ENCODE assay signal across 7 cellular contexts in genomic region chr1:36149973-36150295, GRCh38. TPM values are rescaled to one million over a fixed set of nuclear protein-coding genes. Genes with fewer than 3 reads are reported as not detected.
DNase-seq lines count a peak whose midpoint lies in the region; ATAC-seq and TF ChIP-seq lines count a peak whose summit lies in the region.

No MANE protein-coding gene starts in this region.

- H3K4me1 Mint-ChIP-seq in HFFc6 (ENCODE audit: low read depth), result peaks cover 55% of the 10 kb centered on the region
- H3K4me1 Mint-ChIP-seq in activated CD4-positive, alpha-beta memory T cell treated with anti-CD3 and anti-CD28 coated beads for 36 hours (ENCODE audit: low read depth), result peaks cover 67% of the 10 kb centered on the region
- H3K4me1 Mint-ChIP-seq in stimulated activated naive B cell treated with anti-CD40 and anti-IgM and Interleukin-4, amounts not matched to agents 10 μg/mL and 1 μg/mL and 100 μg/mL, for 72 hours, result peaks cover 47 to 69% of the 10 kb centered on the region in 2 donors

- DNase-seq in HFFc6, result no peak
- DNase-seq in activated CD4-positive, alpha-beta memory T cell treated with anti-CD3 and anti-CD28 coated beads for 36 hours, result no peak
- DNase-seq in stimulated activated naive B cell treated with anti-CD40 and anti-IgM and Interleukin-4, amounts not matched to agents 10 μg/mL and 1 μg/mL and 100 μg/mL, for 72 hours, result no peak
- no peak for DNase-seq in AML-193 (lab: John Stamatoyannopoulos, UW)
- no peak for DNase-seq in HuH-7.5 (ENCODE audit: low spot score)
- no peak for DNase-seq in NK-92 (lab: John Stamatoyannopoulos, UW; ENCODE audit: unreplicated experiment)

- no peak for ATAC-seq in stimulated activated naive B cell treated with anti-CD40 and anti-IgM and Interleukin-4, amounts not matched to agents 10 μg/mL and 1 μg/mL and 100 μg/mL, for 72 hours (replicated peaks)

- TF ChIP-seq CTCF in HFFc6 (IDR thresholded peaks at IDR 0.05), result no peak

- peaks cover 2% of the 10 kb centered on the region for H3K27me3 Mint-ChIP-seq in HFFc6 (ENCODE audit: insufficient read depth)
- H3K27me3 Mint-ChIP-seq in activated CD4-positive, alpha-beta memory T cell treated with anti-CD3 and anti-CD28 coated beads for 36 hours, result no peaks in the 10 kb centered on the region
- no peaks in the 10 kb centered on the region for H3K27me3 Mint-ChIP-seq in stimulated activated naive B cell treated with anti-CD40 and anti-IgM and Interleukin-4, amounts not matched to agents 10 μg/mL and 1 μg/mL and 100 μg/mL, for 72 hours

- CTCF ChIA-PET in activated CD4-positive, alpha-beta memory T cell treated with anti-CD3 and anti-CD28 coated beads for 36 hours (lab: Charles Lee), result interaction anchor here (0.6 to 4.0 kb wide), 35 partner anchors 12 to 269 kb away, joined by 3 to 151 read pairs (median 5); partner anchors contain the start of genes ADPRS, AGO1, LSM10 and SH3D21

- H3K4me3 Mint-ChIP-seq in HFFc6, result peak overlapping the region; percentile 100
- H3K4me3 Mint-ChIP-seq in activated CD4-positive, alpha-beta memory T cell treated with anti-CD3 and anti-CD28 coated beads for 36 hours, result peak overlapping the region; percentile 100
- H3K4me3 Mint-ChIP-seq in stimulated activated naive B cell treated with anti-CD40 and anti-IgM and Interleukin-4, amounts not matched to agents 10 μg/mL and 1 μg/mL and 100 μg/mL, for 72 hours, result peak overlapping the region; percentile 99 to 100

- POLR2A ChIA-PET in activated CD4-positive, alpha-beta memory T cell treated with anti-CD3 and anti-CD28 coated beads for 36 hours (lab: Charles Lee), result interaction anchor here (0.7 to 4.0 kb wide), 11 partner anchors 11 to 380 kb away, joined by 3 to 69 read pairs (median 4); partner anchors contain the start of genes CLSPN, EVA1B, SH3D21 and THRAP3

- intact Hi-C loops in activated CD4-positive, alpha-beta memory T cell treated with anti-CD3 and anti-CD28 coated beads for 36 hours (cut with micrococcal nuclease), result loop anchor here (1.0 to 10.0 kb wide), 9 partner anchors 11 to 1325 kb away; partner anchors contain the start of genes THRAP3 and ZC3H12A

- peaks cover 10% of the 10 kb centered on the region for H3K36me3 Mint-ChIP-seq in HFFc6 (ENCODE audit: low read depth)
- H3K36me3 Mint-ChIP-seq in activated CD4-positive, alpha-beta memory T cell treated with anti-CD3 and anti-CD28 coated beads for 36 hours, result peaks cover 6% of the 10 kb centered on the region
- H3K36me3 Mint-ChIP-seq in stimulated activated naive B cell treated with anti-CD40 and anti-IgM and Interleukin-4, amounts not matched to agents 10 μg/mL and 1 μg/mL and 100 μg/mL, for 72 hours, result peaks cover 9 to 11% of the 10 kb centered on the region in 2 donors

- no peaks in the 10 kb centered on the region for H3K9me3 Mint-ChIP-seq in HFFc6
- no peaks in the 10 kb centered on the region for H3K9me3 Mint-ChIP-seq in activated CD4-positive, alpha-beta memory T cell treated with anti-CD3 and anti-CD28 coated beads for 36 hours
- H3K9me3 Mint-ChIP-seq in stimulated activated naive B cell treated with anti-CD40 and anti-IgM and Interleukin-4, amounts not matched to agents 10 μg/mL and 1 μg/mL and 100 μg/mL, for 72 hours, result no peaks in the 10 kb centered on the region

- peak overlapping the region; percentile 33 for H3K4me3 ChIP-seq in iPS-11a (ENCODE audit: low read depth, low read length)

- H3K27ac Mint-ChIP-seq in HFFc6, result peak overlapping the region; percentile 98
- peak overlapping the region; percentile 92 for H3K27ac Mint-ChIP-seq in activated CD4-positive, alpha-beta memory T cell treated with anti-CD3 and anti-CD28 coated beads for 36 hours
- peak overlapping the region; percentile 99 for H3K27ac Mint-ChIP-seq in stimulated activated naive B cell treated with anti-CD40 and anti-IgM and Interleukin-4, amounts not matched to agents 10 μg/mL and 1 μg/mL and 100 μg/mL, for 72 hours

RNA-seq across cellular contexts. Expression of gene TRAPPC3, which starts 0.6 kb away (rescaled TPM):
- total RNA-seq in HFFc6 (2021; fragmentation: NEBNext Ultra II Directional; extraction: Animal tissue kit (Norgen Biotek cat#: 25700)), result 10 to 100 TPM; 76.6 to 93.4 (median 78.6) TPM
- 10 to 100 TPM; 56.7 to 56.8 TPM for total RNA-seq in activated CD4-positive, alpha-beta memory T cell treated with anti-CD3 and anti-CD28 coated beads for 36 hours

RNA-seq across cellular contexts. Expression of gene MAP7D1, which starts 6.0 kb away (rescaled TPM):
- total RNA-seq in HFFc6 (2021; fragmentation: NEBNext Ultra II Directional; extraction: Animal tissue kit (Norgen Biotek cat#: 25700)), result 100 to 1,000 TPM; 202 to 234 (median 210) TPM
- total RNA-seq in activated CD4-positive, alpha-beta memory T cell treated with anti-CD3 and anti-CD28 coated beads for 36 hours, result 100 to 1,000 TPM; 138 to 143 TPM

RNA-seq across cellular contexts. Expression of gene COL8A2, which starts 24.9 kb away (rescaled TPM):
- total RNA-seq in HFFc6 (2021; fragmentation: NEBNext Ultra II Directional; extraction: Animal tissue kit (Norgen Biotek cat#: 25700)), result 1 to 10 TPM; 1.9 to 6.4 (median 2.4) TPM
- not detected for total RNA-seq in activated CD4-positive, alpha-beta memory T cell treated with anti-CD3 and anti-CD28 coated beads for 36 hours
